In the genomic region with DNA sequence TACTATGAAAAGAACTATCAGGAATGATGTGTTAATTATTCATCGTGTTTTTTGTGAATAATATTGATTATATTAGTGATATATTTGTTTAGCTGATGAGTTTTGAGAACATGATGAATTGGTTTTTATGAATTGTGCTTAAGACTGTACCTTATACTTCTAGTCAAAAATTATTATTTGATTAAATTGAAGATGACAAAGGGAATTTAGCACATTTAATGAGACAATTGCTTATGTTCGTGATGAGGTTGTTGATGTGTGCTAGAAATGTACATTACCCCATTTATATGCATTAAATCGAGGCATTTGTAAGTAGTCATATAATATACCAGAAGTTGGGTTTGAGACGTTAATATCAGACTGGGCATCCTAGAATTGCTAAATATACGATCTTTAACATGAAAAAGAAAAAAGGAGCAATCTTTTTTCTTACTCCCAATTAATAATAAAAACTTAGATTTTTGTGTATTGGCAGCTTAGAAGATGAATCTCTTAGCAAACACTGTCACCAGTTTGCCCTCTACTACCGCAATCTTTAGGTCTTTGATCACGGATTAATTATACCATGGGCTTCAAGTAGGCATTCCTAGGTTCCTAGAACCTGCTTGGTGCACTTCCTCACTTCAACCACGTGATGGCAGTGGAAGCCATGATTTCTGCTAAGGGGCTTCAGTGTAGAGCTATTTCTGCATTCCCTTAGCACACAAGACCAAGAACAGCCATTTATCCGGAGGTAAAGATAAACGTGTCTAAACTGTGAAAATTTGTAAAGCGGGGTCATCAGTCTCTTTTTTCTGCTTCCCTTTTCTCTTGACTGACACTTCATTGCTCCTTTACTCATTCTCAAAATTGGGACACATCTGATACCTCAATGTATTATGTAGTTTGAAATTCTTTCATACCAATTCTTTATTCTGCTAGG, we compare ENCODE assay signal across 8 cellular contexts. TPM values are rescaled to one million over a fixed set of nuclear protein-coding genes. Genes with fewer than 3 reads are reported as not detected.
DNase-seq lines count a peak whose midpoint lies in the region; ATAC-seq, FAIRE-seq and TF ChIP-seq lines count a peak whose summit lies in the region.

No MANE protein-coding gene starts in this region.

- TF ChIP-seq POLR2A in gastroesophageal sphincter (IDR thresholded peaks at IDR 0.05): no peak
- TF ChIP-seq POLR2A in transverse colon (IDR thresholded peaks at IDR 0.05): no peak

- TF ChIP-seq EP300 in gastroesophageal sphincter (IDR thresholded peaks at IDR 0.05): no peak
- no peak for TF ChIP-seq EP300 in transverse colon (IDR thresholded peaks at IDR 0.05; ENCODE audit: low read depth)

- in situ Hi-C loops in transverse colon (cut with MboI; ENCODE audit: low pct_ligation_motif_present in 1 of 4, low pct_unique_long_range_greater_than_20kb in 1 of 4, low sequenced_read_pairs in 3 of 4): loop anchor here (10.0 to 25.0 kb wide), 3 partner anchors 683 to 765 kb away; no protein-coding TSS in a partner anchor

- H2AFZ ChIP-seq in ACC112 (ENCODE audit: low read length, unreplicated experiment): no peak overlapping the region

- H3K4me1 ChIP-seq in ACC112 (ENCODE audit: control insufficient read depth, insufficient read depth, low read length, unreplicated experiment): peaks cover 7% of the 10 kb centered on the region
- peaks cover 2 to 52% (median 21%) of the 10 kb centered on the region in 3 donors for H3K4me1 ChIP-seq in gastroesophageal sphincter
- H3K4me1 ChIP-seq in neutrophil (ENCODE audit: control insufficient read depth in 1 of 2, insufficient read depth in 1 of 2, low read depth in 1 of 2, low read length in 1 of 2): peaks cover 23 to 24% of the 10 kb centered on the region in 2 experiments
- peaks cover 16 to 59% (median 24%) of the 10 kb centered on the region in 4 donors for H3K4me1 ChIP-seq in transverse colon

- DNase-seq in GM18507 (ENCODE audit: extremely low spot score, insufficient read length, low read depth): peak; percentile 36
- DNase-seq in LNCaP clone FGC (ENCODE audit: low read depth): peak; percentile 68
- peak; percentile 81 for DNase-seq in RPMI7951 (ENCODE audit: low read depth)
- peak; percentile 36 for DNase-seq in activated gamma-delta T cell treated with anti-CD3 and anti-CD28 coated beads, Interleukin-2, amount 50 U/mL, for 16 hours (ENCODE audit: low read depth)
- DNase-seq in transverse colon: peak; percentile 60

- peak; percentile 94 for FAIRE-seq in GM18507 (lab: Jason Lieb, UNC)

- H3K4me3 ChIP-seq in ACC112 (ENCODE audit: low read depth, low read length): peak overlapping the region; percentile 97
- peak overlapping the region; percentile 77 for H3K4me3 ChIP-seq in LNCaP clone FGC (ENCODE audit: low read depth, low read length)
- peak overlapping the region; percentile 83 to 99 for H3K4me3 ChIP-seq in gastroesophageal sphincter
- H3K4me3 ChIP-seq in neutrophil (ENCODE audit: low read depth in 1 of 2, low read length in 1 of 2): peak overlapping the region in 1 of 2 experiments; percentile 33
- peak overlapping the region in 3 of 4 donors; percentile 92 to 100 (median 94) for H3K4me3 ChIP-seq in transverse colon

- ATAC-seq in gastroesophageal sphincter: no peak

- H3K27ac ChIP-seq in ACC112 (ENCODE audit: low read depth, low read length): no peak overlapping the region
- H3K27ac ChIP-seq in gastroesophageal sphincter: no peak overlapping the region
- no peak overlapping the region for H3K27ac ChIP-seq in neutrophil
- peak overlapping the region in 3 of 4 donors; percentile 92 to 96 (median 93) for H3K27ac ChIP-seq in transverse colon

- 3 to 13% methylated on average over 10 to 11 of the region's 11 CpGs for WGBS in gastroesophageal sphincter (ENCODE audit: low coverage in 1 of 2), 2 donors
- WGBS in transverse colon (ENCODE audit: low coverage in 1 of 2), 2 donors: 6 to 7% methylated on average over 10 to 11 of the region's 11 CpGs

- no peaks in the 10 kb centered on the region for H3K36me3 ChIP-seq in ACC112 (ENCODE audit: insufficient read depth, low read length)
- H3K36me3 ChIP-seq in gastroesophageal sphincter: no peaks in the 10 kb centered on the region
- H3K36me3 ChIP-seq in neutrophil: no peaks in the 10 kb centered on the region
- no peaks in the 10 kb centered on the region for H3K36me3 ChIP-seq in transverse colon

- H3K27me3 ChIP-seq in ACC112 (ENCODE audit: insufficient read depth, low read length) (no peaks in the 10 kb centered on the region), gastroesophageal sphincter (no peaks in the 10 kb centered on the region), neutrophil (no peaks in the 10 kb centered on the region), transverse colon (no peaks in the 10 kb centered on the region)

- H3K9me3 ChIP-seq in gastroesophageal sphincter (no peaks in the 10 kb centered on the region), neutrophil (no peaks in the 10 kb centered on the region), transverse colon (no peaks in the 10 kb centered on the region)

- H3K79me2 ChIP-seq in ACC112 (ENCODE audit: control insufficient read depth, insufficient read depth, low read length, unreplicated experiment): peaks cover 55% of the 10 kb centered on the region

- TF ChIP-seq CTCF in LNCaP clone FGC (IDR thresholded peaks at IDR 0.05; ENCODE audit: control insufficient read depth, extremely low read depth, insufficient read depth) (peak; percentile 95), gastroesophageal sphincter (IDR thresholded peaks at IDR 0.05) (peak; percentile 80 to 92 (median 88)), neutrophil (IDR thresholded peaks at IDR 0.05) (peak; percentile 88), transverse colon (IDR thresholded peaks at IDR 0.05) (peak; percentile 87 to 94 (median 90))

- intact Hi-C loops in transverse colon (cut with DNase I; ENCODE audit: low total_unique reads): no loop called here

RNA-seq across cellular contexts. Expression of a gene that starts 1.6 kb away (rescaled TPM):
- 21.3 and 23.7 TPM in 2 replicates for total RNA-seq in RPMI7951 (2014; rRNA removed; shearing (Covaris generic))
- total RNA-seq in gastroesophageal sphincter (10 to 100 TPM; 17.0 to 28.8 (median 23.0) TPM), transverse colon (10 to 100 TPM in 3 of 4 donors, 1 to 10 TPM in 1; 9.4 to 23.5 (median 15.6) TPM)

RNA-seq across cellular contexts. Expression of a gene that starts 20.8 kb away (rescaled TPM):
- 34.7 and 38.0 TPM in 2 replicates for total RNA-seq in RPMI7951 (2014; rRNA removed; shearing (Covaris generic))
- total RNA-seq in gastroesophageal sphincter: 10 to 100 TPM in 3 of 4 donors, 1 to 10 TPM in 1; 7.0 to 18.4 (median 11.7) TPM
- total RNA-seq in transverse colon: 10 to 100 TPM in 2 of 4 donors, 1 to 10 TPM in 2; 4.0 to 24.3 (median 8.7) TPM

Comparison
In these comparisons a context has a peak if more than half of its experiments do, and no peak if none do; other contexts are left out.
1. H3K27ac ChIP-seq: peak in transverse colon (3 of 4); none in ACC112 (single experiment), gastroesophageal sphincter (0 of 4) and neutrophil (single experiment).
2. Peak in every context shown above with its lines, with median percentiles within 50 percentile points of each other: DNase-seq and CTCF ChIP-seq.